ENCODE assay signal across 1 cellular context in genomic region chr18:70377857-70378701, GRCh38.
TF ChIP-seq lines count a peak whose summit lies in the region.

No MANE protein-coding gene starts in this region.

TF ChIP-seq in H1, 55 proteins besides CTCF, POLR2A, EP300 and RAD21:
- no peak for TF ChIP-seq SP2 (IDR thresholded peaks at IDR 0.05; ENCODE audit: low read length)
- TF ChIP-seq CHD2 (IDR thresholded peaks at IDR 0.05; ENCODE audit: low read length), result no peak
- TF ChIP-seq BCL11A (IDR thresholded peaks at IDR 0.05; ENCODE audit: low read depth in 2 of 2, low read length in 2 of 2), result no peak
- no peak for TF ChIP-seq SP4 (IDR thresholded peaks at IDR 0.05; ENCODE audit: low read length)
- no peak for TF ChIP-seq HDAC2 (IDR thresholded peaks at IDR 0.05; ENCODE audit: borderline replicate concordance in 1 of 2, low read depth in 2 of 2, low read length in 2 of 2)
- TF ChIP-seq USF2 (IDR thresholded peaks at IDR 0.05; ENCODE audit: low read length), result no peak
- TF ChIP-seq RXRA (IDR thresholded peaks at IDR 0.05; ENCODE audit: insufficient read depth, low read depth, low read length), result no peak
- no peak for TF ChIP-seq YY1 (IDR thresholded peaks at IDR 0.05; ENCODE audit: low read depth, low read length)
- no peak for TF ChIP-seq NANOG (IDR thresholded peaks at IDR 0.05; ENCODE audit: insufficient read depth, low read depth, low read length, poor library complexity, severe bottlenecking)
- no peak for TF ChIP-seq ATF2 (IDR thresholded peaks at IDR 0.05; ENCODE audit: low read length)
- TF ChIP-seq SUZ12 (IDR thresholded peaks at IDR 0.05; ENCODE audit: low read length), result no peak
- TF ChIP-seq POU5F1 (IDR thresholded peaks at IDR 0.05; ENCODE audit: low read depth, low read length), result no peak
- TF ChIP-seq KDM5A (IDR thresholded peaks at IDR 0.05; ENCODE audit: low read length), result no peak
- no peak for TF ChIP-seq MAFK (IDR thresholded peaks at IDR 0.05; ENCODE audit: low read depth, low read length)
- no peak for TF ChIP-seq SAP30 (IDR thresholded peaks at IDR 0.05; ENCODE audit: insufficient read depth, insufficient replicate concordance, low read length)
- no peak for TF ChIP-seq HDAC6 (IDR thresholded peaks at IDR 0.05; ENCODE audit: low read depth, low read length)
- TF ChIP-seq ASH2L (IDR thresholded peaks at IDR 0.05; ENCODE audit: low read length), result no peak
